Comparison of ENCODE assay signal across 9 cellular contexts in genomic region chr17:72632026-72632684, GRCh38.
DNase-seq lines count a peak whose midpoint lies in the region; ATAC-seq and TF ChIP-seq lines count a peak whose summit lies in the region.
"Had no signal": no experiment of that assay in that cellular context is flagged by ENCODE, and none has a peak within 500 bp of the region (broad histone marks: within the 10 kb centered on the region; RNA-seq: fewer than 3 reads in every experiment).

No MANE protein-coding gene starts in this region.

- H3K4me1 ChIP-seq in Panc1 (ENCODE audit: control insufficient read depth, insufficient read depth, low read length) (peaks cover 20% of the 10 kb centered on the region), hepatocyte (ENCODE audit: insufficient read depth) (peaks cover 12% of the 10 kb centered on the region)
- H3K4me1 ChIP-seq in naive thymus-derived CD4-positive, alpha-beta T cell (ENCODE audit: control insufficient read depth in 2 of 2, insufficient read depth in 2 of 2, low read length in 2 of 2): peaks cover 0 to 11% of the 10 kb centered on the region in 2 donors

- CTCF ChIA-PET in Panc1 (lab: Charles Lee): no interaction called here
- CTCF ChIA-PET in naive thymus-derived CD4-positive, alpha-beta T cell (lab: Charles Lee): no interaction called here
- CTCF ChIA-PET in activated CD8-positive, alpha-beta memory T cell treated with anti-CD3 and anti-CD28 coated beads, Interleukin-2, amount 10 ng/mL, durations not matched to agents 7 days and 5 days (lab: Charles Lee): no interaction called here
- CTCF ChIA-PET in activated CD4-positive, alpha-beta T cell treated with anti-CD3 and anti-CD28 coated beads, Interleukin-2, amount 10 ng/mL, durations not matched to agents 7 days and 5 days (lab: Charles Lee): no interaction called here

- H3K27me3 ChIP-seq in Panc1 (ENCODE audit: control insufficient read depth, insufficient read depth, low read length): no peaks in the 10 kb centered on the region
- H3K27me3 ChIP-seq in hepatocyte: no peaks in the 10 kb centered on the region
- H3K27me3 ChIP-seq in naive thymus-derived CD4-positive, alpha-beta T cell (ENCODE audit: control insufficient read depth in 2 of 2, insufficient read depth in 2 of 2, low read length in 2 of 2): no peaks in the 10 kb centered on the region

- WGBS in hepatocyte (ENCODE audit: low lambda C conversion rate, missing lambda C conversion rate): 84% methylated on average over 19 of the region's 19 CpGs

- intact Hi-C loops in Panc1 (cut with micrococcal nuclease; ENCODE audit: unreplicated experiment): no loop called here
- intact Hi-C loops in naive thymus-derived CD4-positive, alpha-beta T cell (cut with micrococcal nuclease): no loop called here
- intact Hi-C loops in CD14-positive monocyte (cut with micrococcal nuclease): no loop called here

- H3K4me3 Mint-ChIP-seq in naive thymus-derived CD4-positive, alpha-beta T cell: no peak overlapping the region
- H3K4me3 Mint-ChIP-seq in activated CD8-positive, alpha-beta memory T cell treated with anti-CD3 and anti-CD28 coated beads, Interleukin-2, amount 10 ng/mL, durations not matched to agents 7 days and 5 days: no peak overlapping the region
- no peak overlapping the region for H3K4me3 Mint-ChIP-seq in activated CD4-positive, alpha-beta T cell treated with anti-CD3 and anti-CD28 coated beads, Interleukin-2, amount 10 ng/mL, durations not matched to agents 7 days and 5 days
- no peak overlapping the region for H3K4me3 Mint-ChIP-seq in CD14-positive monocyte

- no peaks in the 10 kb centered on the region for H3K79me2 ChIP-seq in hepatocyte

- no peak overlapping the region for H2AFZ ChIP-seq in hepatocyte

- peak overlapping the region in 1 of 9 donors; percentile 8 for H3K27ac Mint-ChIP-seq in naive thymus-derived CD4-positive, alpha-beta T cell
- H3K27ac Mint-ChIP-seq in activated CD8-positive, alpha-beta memory T cell treated with anti-CD3 and anti-CD28 coated beads, Interleukin-2, amount 10 ng/mL, durations not matched to agents 7 days and 5 days: no peak overlapping the region
- H3K27ac Mint-ChIP-seq in activated CD4-positive, alpha-beta T cell treated with anti-CD3 and anti-CD28 coated beads, Interleukin-2, amount 10 ng/mL, durations not matched to agents 7 days and 5 days: no peak overlapping the region
- no peak overlapping the region for H3K27ac Mint-ChIP-seq in CD14-positive monocyte

- H3K4me2 ChIP-seq in hepatocyte: no peak overlapping the region

- peaks cover 0 to 21% (median 16%) of the 10 kb centered on the region in 7 donors for H3K4me1 Mint-ChIP-seq in naive thymus-derived CD4-positive, alpha-beta T cell
- H3K4me1 Mint-ChIP-seq in activated CD8-positive, alpha-beta memory T cell treated with anti-CD3 and anti-CD28 coated beads, Interleukin-2, amount 10 ng/mL, durations not matched to agents 7 days and 5 days: peaks cover 14% of the 10 kb centered on the region
- peaks cover 22% of the 10 kb centered on the region for H3K4me1 Mint-ChIP-seq in activated CD4-positive, alpha-beta T cell treated with anti-CD3 and anti-CD28 coated beads, Interleukin-2, amount 10 ng/mL, durations not matched to agents 7 days and 5 days
- no peaks in the 10 kb centered on the region for H3K4me1 Mint-ChIP-seq in CD14-positive monocyte

- no peaks in the 10 kb centered on the region for H4K20me1 ChIP-seq in hepatocyte (ENCODE audit: insufficient read depth, poor library complexity, severe bottlenecking)

- peaks cover 0 to 22% (median 4%) of the 10 kb centered on the region in 5 donors for H3K27me3 Mint-ChIP-seq in naive thymus-derived CD4-positive, alpha-beta T cell
- peaks cover 13% of the 10 kb centered on the region for H3K27me3 Mint-ChIP-seq in activated CD8-positive, alpha-beta memory T cell treated with anti-CD3 and anti-CD28 coated beads, Interleukin-2, amount 10 ng/mL, durations not matched to agents 7 days and 5 days
- peaks cover 6% of the 10 kb centered on the region for H3K27me3 Mint-ChIP-seq in activated CD4-positive, alpha-beta T cell treated with anti-CD3 and anti-CD28 coated beads, Interleukin-2, amount 10 ng/mL, durations not matched to agents 7 days and 5 days
- peaks cover 6 to 17% (median 6%) of the 10 kb centered on the region in 3 donors for H3K27me3 Mint-ChIP-seq in CD14-positive monocyte (ENCODE audit: low read depth in 3 of 3)

- H3K27ac ChIP-seq in 22Rv1: peak overlapping the region; percentile 72
- peak overlapping the region; percentile 46 for H3K27ac ChIP-seq in Panc1 (ENCODE audit: low read length)
- H3K27ac ChIP-seq in hepatocyte: peak overlapping the region; percentile 68
- H3K27ac ChIP-seq in naive thymus-derived CD4-positive, alpha-beta T cell (ENCODE audit: low read depth, low read length): no peak overlapping the region

- no peaks in the 10 kb centered on the region for H3K9me2 ChIP-seq in hepatocyte (replicated peaks; ENCODE audit: insufficient read depth)

- peak; percentile 82 for ATAC-seq in Panc1
- no peak for ATAC-seq in naive thymus-derived CD4-positive, alpha-beta T cell
- no peak for ATAC-seq in activated CD8-positive, alpha-beta memory T cell treated with anti-CD3 and anti-CD28 coated beads, Interleukin-2, amount 10 ng/mL, durations not matched to agents 7 days and 5 days

- H3K36me3 ChIP-seq in Panc1 (ENCODE audit: control insufficient read depth, insufficient read depth, low read length) (no peaks in the 10 kb centered on the region), hepatocyte (replicated peaks; ENCODE audit: insufficient read depth, low read depth) (no peaks in the 10 kb centered on the region)
- H3K36me3 ChIP-seq in naive thymus-derived CD4-positive, alpha-beta T cell (ENCODE audit: control insufficient read depth in 2 of 3, insufficient read depth in 3 of 3, low read length in 3 of 3): no peaks in the 10 kb centered on the region
- H3K36me3 ChIP-seq: MG63 had no signal

- no peaks in the 10 kb centered on the region for H3K9me3 ChIP-seq in Panc1 (ENCODE audit: control insufficient read depth, insufficient read depth, low read depth, low read length)
- H3K9me3 ChIP-seq in hepatocyte (ENCODE audit: low read depth): no peaks in the 10 kb centered on the region
- H3K9me3 ChIP-seq in naive thymus-derived CD4-positive, alpha-beta T cell (ENCODE audit: control insufficient read depth in 2 of 3, low read length in 3 of 3): no peaks in the 10 kb centered on the region

- in situ Hi-C loops in Panc1 (cut with HindIII; ENCODE audit: low pct_unique_long_range_greater_than_20kb, low sequenced_read_pairs): no loop called here

- H3K36me3 Mint-ChIP-seq in naive thymus-derived CD4-positive, alpha-beta T cell: peaks cover 0 to 5% (median 0%) of the 10 kb centered on the region in 5 donors
- H3K36me3 Mint-ChIP-seq in activated CD8-positive, alpha-beta memory T cell treated with anti-CD3 and anti-CD28 coated beads, Interleukin-2, amount 10 ng/mL, durations not matched to agents 7 days and 5 days: no peaks in the 10 kb centered on the region
- no peaks in the 10 kb centered on the region for H3K36me3 Mint-ChIP-seq in activated CD4-positive, alpha-beta T cell treated with anti-CD3 and anti-CD28 coated beads, Interleukin-2, amount 10 ng/mL, durations not matched to agents 7 days and 5 days (ENCODE audit: low read depth)
- H3K36me3 Mint-ChIP-seq in CD14-positive monocyte: no peaks in the 10 kb centered on the region

- POLR2A ChIA-PET in Panc1 (lab: Charles Lee): no interaction called here
- POLR2A ChIA-PET in naive thymus-derived CD4-positive, alpha-beta T cell (lab: Charles Lee): no interaction called here
- POLR2A ChIA-PET in activated CD4-positive, alpha-beta T cell treated with anti-CD3 and anti-CD28 coated beads, Interleukin-2, amount 10 ng/mL, durations not matched to agents 7 days and 5 days (lab: Charles Lee): no interaction called here

- TF ChIP-seq CTCF in 22Rv1 (IDR thresholded peaks at IDR 0.05) (no peak), Panc1 (IDR thresholded peaks at IDR 0.05) (no peak), hepatocyte (IDR thresholded peaks at IDR 0.05; ENCODE audit: poor library complexity) (no peak), CD14-positive monocyte (IDR thresholded peaks at IDR 0.05) (no peak)

- peaks cover 0 to 7% (median 2%) of the 10 kb centered on the region in 11 donors for H3K9me3 Mint-ChIP-seq in naive thymus-derived CD4-positive, alpha-beta T cell
- no peaks in the 10 kb centered on the region for H3K9me3 Mint-ChIP-seq in activated CD8-positive, alpha-beta memory T cell treated with anti-CD3 and anti-CD28 coated beads, Interleukin-2, amount 10 ng/mL, durations not matched to agents 7 days and 5 days (ENCODE audit: low read depth)
- no peaks in the 10 kb centered on the region for H3K9me3 Mint-ChIP-seq in activated CD4-positive, alpha-beta T cell treated with anti-CD3 and anti-CD28 coated beads, Interleukin-2, amount 10 ng/mL, durations not matched to agents 7 days and 5 days
- H3K9me3 Mint-ChIP-seq in CD14-positive monocyte: peaks cover 3 to 12% (median 9%) of the 10 kb centered on the region in 7 donors

- DNase-seq in HuH-7 (ENCODE audit: low spot score): peak; percentile 73
- DNase-seq in Panc1 (ENCODE audit: low read depth, low spot score): no peak
- DNase-seq in hepatocyte (ENCODE audit: low spot score): peak; percentile 86
- no peak for DNase-seq in naive thymus-derived CD4-positive, alpha-beta T cell
- no peak for DNase-seq in activated CD8-positive, alpha-beta memory T cell treated with anti-CD3 and anti-CD28 coated beads, Interleukin-2, amount 10 ng/mL, durations not matched to agents 7 days and 5 days
- DNase-seq in activated CD4-positive, alpha-beta T cell treated with anti-CD3 and anti-CD28 coated beads, Interleukin-2, amount 10 ng/mL, durations not matched to agents 7 days and 5 days: no peak
- DNase-seq in CD14-positive monocyte (ENCODE audit: low spot score): no peak

- H3K4me3 ChIP-seq in Panc1 (ENCODE audit: low read depth in 2 of 2, low read length in 2 of 2) (no peak overlapping the region; a peak in 1 of 4 replicates), hepatocyte (no peak overlapping the region)
- no peak overlapping the region for H3K4me3 ChIP-seq in naive thymus-derived CD4-positive, alpha-beta T cell (ENCODE audit: low read length)
- H3K4me3 ChIP-seq: MG63 had no signal

- BruUV-seq in Panc1 (replicated peaks; lab: Mats Ljungman, UMichigan): no TSS peak

Comparison
In these comparisons a context has a peak if more than half of its experiments do, and no peak if none do; other contexts are left out.
1. DNase-seq: peak in HuH-7 (single experiment) and hepatocyte (single experiment); none in Panc1 (single experiment), naive thymus-derived CD4-positive, alpha-beta T cell (0 of 9), activated CD8-positive, alpha-beta memory T cell treated with anti-CD3 and anti-CD28 coated beads, Interleukin-2, amount 10 ng/mL, durations not matched to agents 7 days and 5 days (single experiment), activated CD4-positive, alpha-beta T cell treated with anti-CD3 and anti-CD28 coated beads, Interleukin-2, amount 10 ng/mL, durations not matched to agents 7 days and 5 days (single experiment) and CD14-positive monocyte (single experiment).